ENCODE assay signal across 1 cellular context in genomic region chr11:35531246-35531645, GRCh38.
TF ChIP-seq lines count a peak whose summit lies in the region.

No MANE protein-coding gene starts in this region.

TF ChIP-seq in SK-N-SH, 30 proteins besides CTCF, POLR2A, EP300 and RAD21 (continued from another document):
- TF ChIP-seq PBX3 (IDR thresholded peaks at IDR 0.05) (no peak), RFX5 (IDR thresholded peaks at IDR 0.05; ENCODE audit: low read length) (no peak), NRF1 (IDR thresholded peaks at IDR 0.05; ENCODE audit: low read depth, low read length) (no peak)
